ENCODE assay signal across 1 cellular context in the genomic region with DNA sequence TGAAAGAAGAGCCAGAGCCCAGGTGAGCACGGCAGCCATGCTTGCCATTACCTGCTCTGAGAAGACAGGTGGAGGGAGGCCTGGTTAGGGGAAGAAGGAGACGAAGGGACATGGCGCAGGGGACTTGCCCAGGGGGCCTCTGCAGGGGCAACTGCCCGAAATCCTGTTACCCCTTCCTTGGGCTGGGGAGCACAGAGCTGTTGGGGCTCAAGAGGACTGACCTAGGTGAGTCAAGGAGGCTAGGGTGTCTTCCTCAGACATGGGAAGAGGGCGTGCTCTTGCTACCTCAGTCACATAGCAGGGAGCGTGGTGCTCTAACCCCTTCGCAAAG.
TF ChIP-seq lines count a peak whose summit lies in the region.

A gene with protein sequence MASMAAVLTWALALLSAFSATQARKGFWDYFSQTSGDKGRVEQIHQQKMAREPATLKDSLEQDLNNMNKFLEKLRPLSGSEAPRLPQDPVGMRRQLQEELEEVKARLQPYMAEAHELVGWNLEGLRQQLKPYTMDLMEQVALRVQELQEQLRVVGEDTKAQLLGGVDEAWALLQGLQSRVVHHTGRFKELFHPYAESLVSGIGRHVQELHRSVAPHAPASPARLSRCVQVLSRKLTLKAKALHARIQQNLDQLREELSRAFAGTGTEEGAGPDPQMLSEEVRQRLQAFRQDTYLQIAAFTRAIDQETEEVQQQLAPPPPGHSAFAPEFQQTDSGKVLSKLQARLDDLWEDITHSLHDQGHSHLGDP (minus strand): TSS at position 67 of the 331 bp plus-strand sequence. CDS start 19 bp downstream, at position 48.

TF ChIP-seq in HepG2, 621 proteins besides CTCF, POLR2A, EP300 and RAD21 (continued from another document):
- TF ChIP-seq, protein P1, sequence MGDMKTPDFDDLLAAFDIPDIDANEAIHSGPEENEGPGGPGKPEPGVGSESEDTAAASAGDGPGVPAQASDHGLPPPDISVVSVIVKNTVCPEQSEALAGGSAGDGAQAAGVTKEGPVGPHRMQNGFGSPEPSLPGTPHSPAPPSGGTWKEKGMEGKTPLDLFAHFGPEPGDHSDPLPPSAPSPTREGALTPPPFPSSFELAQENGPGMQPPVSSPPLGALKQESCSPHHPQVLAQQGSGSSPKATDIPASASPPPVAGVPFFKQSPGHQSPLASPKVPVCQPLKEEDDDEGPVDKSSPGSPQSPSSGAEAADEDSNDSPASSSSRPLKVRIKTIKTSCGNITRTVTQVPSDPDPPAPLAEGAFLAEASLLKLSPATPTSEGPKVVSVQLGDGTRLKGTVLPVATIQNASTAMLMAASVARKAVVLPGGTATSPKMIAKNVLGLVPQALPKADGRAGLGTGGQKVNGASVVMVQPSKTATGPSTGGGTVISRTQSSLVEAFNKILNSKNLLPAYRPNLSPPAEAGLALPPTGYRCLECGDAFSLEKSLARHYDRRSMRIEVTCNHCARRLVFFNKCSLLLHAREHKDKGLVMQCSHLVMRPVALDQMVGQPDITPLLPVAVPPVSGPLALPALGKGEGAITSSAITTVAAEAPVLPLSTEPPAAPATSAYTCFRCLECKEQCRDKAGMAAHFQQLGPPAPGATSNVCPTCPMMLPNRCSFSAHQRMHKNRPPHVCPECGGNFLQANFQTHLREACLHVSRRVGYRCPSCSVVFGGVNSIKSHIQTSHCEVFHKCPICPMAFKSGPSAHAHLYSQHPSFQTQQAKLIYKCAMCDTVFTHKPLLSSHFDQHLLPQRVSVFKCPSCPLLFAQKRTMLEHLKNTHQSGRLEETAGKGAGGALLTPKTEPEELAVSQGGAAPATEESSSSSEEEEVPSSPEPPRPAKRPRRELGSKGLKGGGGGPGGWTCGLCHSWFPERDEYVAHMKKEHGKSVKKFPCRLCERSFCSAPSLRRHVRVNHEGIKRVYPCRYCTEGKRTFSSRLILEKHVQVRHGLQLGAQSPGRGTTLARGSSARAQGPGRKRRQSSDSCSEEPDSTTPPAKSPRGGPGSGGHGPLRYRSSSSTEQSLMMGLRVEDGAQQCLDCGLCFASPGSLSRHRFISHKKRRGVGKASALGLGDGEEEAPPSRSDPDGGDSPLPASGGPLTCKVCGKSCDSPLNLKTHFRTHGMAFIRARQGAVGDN (CRISPR knock-in tag; IDR thresholded peaks at IDR 0.05), result peak; percentile 16; the same call in 1 of the 2 replicates
- TF ChIP-seq, protein P2, sequence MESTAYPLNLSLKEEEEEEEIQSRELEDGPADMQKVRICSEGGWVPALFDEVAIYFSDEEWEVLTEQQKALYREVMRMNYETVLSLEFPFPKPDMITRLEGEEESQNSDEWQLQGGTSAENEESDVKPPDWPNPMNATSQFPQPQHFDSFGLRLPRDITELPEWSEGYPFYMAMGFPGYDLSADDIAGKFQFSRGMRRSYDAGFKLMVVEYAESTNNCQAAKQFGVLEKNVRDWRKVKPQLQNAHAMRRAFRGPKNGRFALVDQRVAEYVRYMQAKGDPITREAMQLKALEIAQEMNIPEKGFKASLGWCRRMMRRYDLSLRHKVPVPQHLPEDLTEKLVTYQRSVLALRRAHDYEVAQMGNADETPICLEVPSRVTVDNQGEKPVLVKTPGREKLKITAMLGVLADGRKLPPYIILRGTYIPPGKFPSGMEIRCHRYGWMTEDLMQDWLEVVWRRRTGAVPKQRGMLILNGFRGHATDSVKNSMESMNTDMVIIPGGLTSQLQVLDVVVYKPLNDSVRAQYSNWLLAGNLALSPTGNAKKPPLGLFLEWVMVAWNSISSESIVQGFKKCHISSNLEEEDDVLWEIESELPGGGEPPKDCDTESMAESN (CRISPR knock-in tag; conservative IDR thresholded peaks at IDR 0.05), result no peak
- TF ChIP-seq KMT2B (CRISPR knock-in tag; IDR thresholded peaks at IDR 0.05) (0 out of 2 replicates have a peak, but pooled peaks have one; percentile 2), SP2 (CRISPR knock-in tag; IDR thresholded peaks at IDR 0.05) (no peak), KDM5B (CRISPR knock-in tag; IDR thresholded peaks at IDR 0.05; ENCODE audit: borderline replicate concordance) (peak; percentile 52; the same call in 1 of the 2 replicates), ASH2L (IDR thresholded peaks at IDR 0.05; ENCODE audit: insufficient read length, low read depth, low read length) (no peak), ZNF563 (CRISPR knock-in tag; IDR thresholded peaks at IDR 0.05) (0 out of 2 replicates have a peak, but pooled peaks have one; percentile 19), ZNF232 (CRISPR knock-in tag; IDR thresholded peaks at IDR 0.05; ENCODE audit: borderline replicate concordance) (no peak), RBFOX2 (IDR thresholded peaks at IDR 0.05; ENCODE audit: low read depth, low read length) (peak; percentile 78), TOPORS (CRISPR knock-in tag; IDR thresholded peaks at IDR 0.05) (0 out of 2 replicates have a peak, but pooled peaks have one; percentile 14), ZNF331 (CRISPR knock-in tag; IDR thresholded peaks at IDR 0.05) (no peak), ZNF850 (CRISPR knock-in tag; conservative IDR thresholded peaks at IDR 0.05) (0 out of 2 replicates have a peak, but pooled peaks have one; percentile 39), RARG (CRISPR knock-in tag; IDR thresholded peaks at IDR 0.05; ENCODE audit: low read depth) (no peak), ZNF816 (CRISPR knock-in tag; IDR thresholded peaks at IDR 0.05; ENCODE audit: borderline replicate concordance) (0 out of 2 replicates have a peak, but pooled peaks have one; percentile 47), POLR2G (IDR thresholded peaks at IDR 0.05; ENCODE audit: low read depth, low read length) (peak; percentile 30; the same call in 1 of the 2 replicates)
- TF ChIP-seq, protein P3, sequence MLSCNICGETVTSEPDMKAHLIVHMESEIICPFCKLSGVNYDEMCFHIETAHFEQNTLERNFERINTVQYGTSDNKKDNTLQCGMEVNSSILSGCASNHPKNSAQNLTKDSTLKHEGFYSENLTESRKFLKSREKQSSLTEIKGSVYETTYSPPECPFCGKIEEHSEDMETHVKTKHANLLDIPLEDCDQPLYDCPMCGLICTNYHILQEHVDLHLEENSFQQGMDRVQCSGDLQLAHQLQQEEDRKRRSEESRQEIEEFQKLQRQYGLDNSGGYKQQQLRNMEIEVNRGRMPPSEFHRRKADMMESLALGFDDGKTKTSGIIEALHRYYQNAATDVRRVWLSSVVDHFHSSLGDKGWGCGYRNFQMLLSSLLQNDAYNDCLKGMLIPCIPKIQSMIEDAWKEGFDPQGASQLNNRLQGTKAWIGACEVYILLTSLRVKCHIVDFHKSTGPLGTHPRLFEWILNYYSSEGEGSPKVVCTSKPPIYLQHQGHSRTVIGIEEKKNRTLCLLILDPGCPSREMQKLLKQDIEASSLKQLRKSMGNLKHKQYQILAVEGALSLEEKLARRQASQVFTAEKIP (CRISPR knock-in tag; IDR thresholded peaks at IDR 0.05; ENCODE audit: borderline replicate concordance), result no peak
- TF ChIP-seq, protein P4, sequence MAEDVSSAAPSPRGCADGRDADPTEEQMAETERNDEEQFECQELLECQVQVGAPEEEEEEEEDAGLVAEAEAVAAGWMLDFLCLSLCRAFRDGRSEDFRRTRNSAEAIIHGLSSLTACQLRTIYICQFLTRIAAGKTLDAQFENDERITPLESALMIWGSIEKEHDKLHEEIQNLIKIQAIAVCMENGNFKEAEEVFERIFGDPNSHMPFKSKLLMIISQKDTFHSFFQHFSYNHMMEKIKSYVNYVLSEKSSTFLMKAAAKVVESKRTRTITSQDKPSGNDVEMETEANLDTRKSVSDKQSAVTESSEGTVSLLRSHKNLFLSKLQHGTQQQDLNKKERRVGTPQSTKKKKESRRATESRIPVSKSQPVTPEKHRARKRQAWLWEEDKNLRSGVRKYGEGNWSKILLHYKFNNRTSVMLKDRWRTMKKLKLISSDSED (CRISPR knock-in tag; IDR thresholded peaks at IDR 0.05), result 0 out of 2 replicates have a peak, but pooled peaks have one; percentile 48
- TF ChIP-seq, protein P5, sequence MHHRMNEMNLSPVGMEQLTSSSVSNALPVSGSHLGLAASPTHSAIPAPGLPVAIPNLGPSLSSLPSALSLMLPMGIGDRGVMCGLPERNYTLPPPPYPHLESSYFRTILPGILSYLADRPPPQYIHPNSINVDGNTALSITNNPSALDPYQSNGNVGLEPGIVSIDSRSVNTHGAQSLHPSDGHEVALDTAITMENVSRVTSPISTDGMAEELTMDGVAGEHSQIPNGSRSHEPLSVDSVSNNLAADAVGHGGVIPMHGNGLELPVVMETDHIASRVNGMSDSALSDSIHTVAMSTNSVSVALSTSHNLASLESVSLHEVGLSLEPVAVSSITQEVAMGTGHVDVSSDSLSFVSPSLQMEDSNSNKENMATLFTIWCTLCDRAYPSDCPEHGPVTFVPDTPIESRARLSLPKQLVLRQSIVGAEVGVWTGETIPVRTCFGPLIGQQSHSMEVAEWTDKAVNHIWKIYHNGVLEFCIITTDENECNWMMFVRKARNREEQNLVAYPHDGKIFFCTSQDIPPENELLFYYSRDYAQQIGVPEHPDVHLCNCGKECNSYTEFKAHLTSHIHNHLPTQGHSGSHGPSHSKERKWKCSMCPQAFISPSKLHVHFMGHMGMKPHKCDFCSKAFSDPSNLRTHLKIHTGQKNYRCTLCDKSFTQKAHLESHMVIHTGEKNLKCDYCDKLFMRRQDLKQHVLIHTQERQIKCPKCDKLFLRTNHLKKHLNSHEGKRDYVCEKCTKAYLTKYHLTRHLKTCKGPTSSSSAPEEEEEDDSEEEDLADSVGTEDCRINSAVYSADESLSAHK (CRISPR knock-in tag; IDR thresholded peaks at IDR 0.05; ENCODE audit: borderline replicate concordance), result 0 out of 2 replicates have a peak, but pooled peaks have one; percentile 2
